Comparison of ENCODE assay signal across 14 cellular contexts in genomic region chr6:36650848-36651247, GRCh38. TPM values are rescaled to one million over a fixed set of nuclear protein-coding genes. Genes with fewer than 3 reads are reported as not detected.
DNase-seq lines count a peak whose midpoint lies in the region; ATAC-seq and TF ChIP-seq lines count a peak whose summit lies in the region.
"Had no signal": no experiment of that assay in that cellular context is flagged by ENCODE, and none has a peak within 500 bp of the region (broad histone marks: within the 10 kb centered on the region; RNA-seq: fewer than 3 reads in every experiment).

No MANE protein-coding gene starts in this region.

- DNase-seq in Right ventricle myocardium inferior (ENCODE audit: missing footprints) (no peak), cardiac septum (ENCODE audit: low spot score) (no peak), chondrocyte (ENCODE audit: low spot score) (peak; percentile 28), NCI-H2171 (lab: John Stamatoyannopoulos, UW) (no peak), UCSD-AML1 (lab: John Stamatoyannopoulos, UW; ENCODE audit: unreplicated experiment) (no peak)
- no peak for DNase-seq in activated CD8-positive, alpha-beta T cell treated with anti-CD3 and anti-CD28 coated beads for 36 hours
- no peak for DNase-seq in activated CD4-positive, alpha-beta T cell treated with anti-CD3 and anti-CD28 coated beads, Interleukin-2, amount 50 U/mL, for 4 hours
- DNase-seq: activated CD8-positive, alpha-beta memory T cell treated with anti-CD3 and anti-CD28 coated beads, Interleukin-2, amount 10 ng/mL, durations not matched to agents 7 days and 5 days; NCI-H1048; testis had no signal

- peaks cover 13% of the 10 kb centered on the region for H3K4me1 Mint-ChIP-seq in chondrocyte (ENCODE audit: low read depth)
- H3K4me1 Mint-ChIP-seq in activated CD8-positive, alpha-beta T cell treated with anti-CD3 and anti-CD28 coated beads for 36 hours (ENCODE audit: low read depth) = peaks cover 5% of the 10 kb centered on the region
- H3K4me1 Mint-ChIP-seq: activated CD8-positive, alpha-beta memory T cell treated with anti-CD3 and anti-CD28 coated beads, Interleukin-2, amount 10 ng/mL, durations not matched to agents 7 days and 5 days had no signal

- intact Hi-C loops in Right ventricle myocardium inferior (cut with DNase I) = no loop called here
- intact Hi-C loops in cardiac septum (cut with DNase I) = no loop called here
- intact Hi-C loops in activated CD8-positive, alpha-beta T cell treated with anti-CD3 and anti-CD28 coated beads for 36 hours (cut with micrococcal nuclease) = no loop called here

- no peak for TF ChIP-seq CTCF in chondrocyte (IDR thresholded peaks at IDR 0.05)
- no peak for TF ChIP-seq CTCF in activated CD8-positive, alpha-beta T cell treated with anti-CD3 and anti-CD28 coated beads for 36 hours (IDR thresholded peaks at IDR 0.05)

- no peaks in the 10 kb centered on the region for H3K36me3 Mint-ChIP-seq in chondrocyte (ENCODE audit: low read depth)
- no peaks in the 10 kb centered on the region for H3K36me3 Mint-ChIP-seq in activated CD8-positive, alpha-beta T cell treated with anti-CD3 and anti-CD28 coated beads for 36 hours (ENCODE audit: low read depth)
- H3K36me3 Mint-ChIP-seq: activated CD8-positive, alpha-beta memory T cell treated with anti-CD3 and anti-CD28 coated beads, Interleukin-2, amount 10 ng/mL, durations not matched to agents 7 days and 5 days had no signal

- POLR2A ChIA-PET in activated CD8-positive, alpha-beta T cell treated with anti-CD3 and anti-CD28 coated beads for 36 hours (lab: Charles Lee) = no interaction called here

- CTCF ChIA-PET in activated CD8-positive, alpha-beta T cell treated with anti-CD3 and anti-CD28 coated beads for 36 hours (lab: Charles Lee) = interaction anchor here (1.2 to 1.4 kb wide), 2 partner anchors 26 to 35 kb away, joined by 3 read pairs; no protein-coding TSS in a partner anchor

- H3K27me3 Mint-ChIP-seq in chondrocyte (ENCODE audit: low read depth) = no peaks in the 10 kb centered on the region
- peaks cover 8% of the 10 kb centered on the region for H3K27me3 Mint-ChIP-seq in activated CD8-positive, alpha-beta T cell treated with anti-CD3 and anti-CD28 coated beads for 36 hours

- no peak overlapping the region for H3K27ac Mint-ChIP-seq in chondrocyte (ENCODE audit: unreplicated experiment)
- no peak overlapping the region for H3K27ac Mint-ChIP-seq in activated CD8-positive, alpha-beta T cell treated with anti-CD3 and anti-CD28 coated beads for 36 hours
- H3K27ac Mint-ChIP-seq: activated CD8-positive, alpha-beta memory T cell treated with anti-CD3 and anti-CD28 coated beads, Interleukin-2, amount 10 ng/mL, durations not matched to agents 7 days and 5 days had no signal

- no peaks in the 10 kb centered on the region for H3K9me3 Mint-ChIP-seq in chondrocyte (ENCODE audit: low read depth)
- H3K9me3 Mint-ChIP-seq in activated CD8-positive, alpha-beta T cell treated with anti-CD3 and anti-CD28 coated beads for 36 hours = no peaks in the 10 kb centered on the region

- ATAC-seq in Right ventricle myocardium inferior (peak; percentile 26), HG03460 (IDR thresholded peaks at IDR 0.05; ENCODE audit: unreplicated experiment) (peak; percentile 65)
- ATAC-seq in activated CD8-positive, alpha-beta T cell treated with anti-CD3 and anti-CD28 coated beads for 36 hours = no peak
- ATAC-seq: A549; activated CD8-positive, alpha-beta memory T cell treated with anti-CD3 and anti-CD28 coated beads, Interleukin-2, amount 10 ng/mL, durations not matched to agents 7 days and 5 days; body of pancreas had no signal

- no peak overlapping the region for H3K4me3 Mint-ChIP-seq in chondrocyte (ENCODE audit: unreplicated experiment)
- H3K4me3 Mint-ChIP-seq in activated CD8-positive, alpha-beta T cell treated with anti-CD3 and anti-CD28 coated beads for 36 hours = no peak overlapping the region
- H3K4me3 Mint-ChIP-seq: activated CD8-positive, alpha-beta memory T cell treated with anti-CD3 and anti-CD28 coated beads, Interleukin-2, amount 10 ng/mL, durations not matched to agents 7 days and 5 days had no signal

RNA-seq across cellular contexts. Expression of gene CDKN1A, which starts 27.7 kb away (rescaled TPM):
- total RNA-seq in Right ventricle myocardium inferior (63.8 TPM), cardiac septum (113 TPM), chondrocyte (230 to 303 TPM (median 301 TPM) in 3 replicates)
- 10 to 100 TPM; 42.3 to 47.4 TPM for total RNA-seq in activated CD8-positive, alpha-beta T cell treated with anti-CD3 and anti-CD28 coated beads for 36 hours

RNA-seq across cellular contexts. Expression of gene RAB44, which starts 46.8 kb away (rescaled TPM):
- total RNA-seq in Right ventricle myocardium inferior (0.08 TPM), cardiac septum (0.11 TPM), chondrocyte (not detected in 3 replicates)
- under 1 TPM in 1 of 2 experiments, not detected in 1; 0.07 TPM for total RNA-seq in activated CD8-positive, alpha-beta T cell treated with anti-CD3 and anti-CD28 coated beads for 36 hours
- total RNA-seq: activated CD8-positive, alpha-beta memory T cell treated with anti-CD3 and anti-CD28 coated beads, Interleukin-2, amount 10 ng/mL, durations not matched to agents 7 days and 5 days; fibroblast of villous mesenchyme had no signal

RNA-seq across cellular contexts. Expression of gene SRSF3, which starts 56.7 kb away (rescaled TPM):
- total RNA-seq in Right ventricle myocardium inferior (119 TPM), cardiac septum (148 TPM), chondrocyte (180 to 233 TPM (median 191 TPM) in 3 replicates)
- total RNA-seq in activated CD8-positive, alpha-beta T cell treated with anti-CD3 and anti-CD28 coated beads for 36 hours = 100 to 1,000 TPM; 402 to 404 TPM
